In genomic region chr1:100539836-100540536, GRCh38 we compare ENCODE assay signal across 8 cellular contexts.
DNase-seq lines count a peak whose midpoint lies in the region; ATAC-seq and TF ChIP-seq lines count a peak whose summit lies in the region.

No MANE protein-coding gene starts in this region.

- H3K4me1 ChIP-seq in iPS-20b (ENCODE audit: insufficient read depth, low read length): no peaks in the 10 kb centered on the region; the same call in 1 of the 2 replicates

- H3K4me1 Mint-ChIP-seq in stimulated activated naive B cell treated with anti-CD40 and anti-IgM and Interleukin-4, amounts not matched to agents 10 μg/mL and 1 μg/mL and 100 μg/mL, for 72 hours: peaks cover 15 to 22% of the 10 kb centered on the region in 2 donors

- no peak overlapping the region for H3K27ac ChIP-seq in iPS-20b (ENCODE audit: low read length)

- H3K4me3 ChIP-seq in AG10803 (ENCODE audit: low read length) (peak overlapping the region; percentile 44), iPS-20b (ENCODE audit: low read length) (peak overlapping the region; percentile 54; the same call in 1 of the 2 replicates)

- no peak for TF ChIP-seq CTCF in AG10803 (conservative IDR thresholded peaks at IDR 0.05; ENCODE audit: low read length)
- no peak for TF ChIP-seq CTCF in GM20000 (IDR thresholded peaks at IDR 0.05; ENCODE audit: extremely low read depth, missing control alignments)

- no peaks in the 10 kb centered on the region for H3K9me3 Mint-ChIP-seq in stimulated activated naive B cell treated with anti-CD40 and anti-IgM and Interleukin-4, amounts not matched to agents 10 μg/mL and 1 μg/mL and 100 μg/mL, for 72 hours

- H3K27ac Mint-ChIP-seq in stimulated activated naive B cell treated with anti-CD40 and anti-IgM and Interleukin-4, amounts not matched to agents 10 μg/mL and 1 μg/mL and 100 μg/mL, for 72 hours: no peak overlapping the region

- no peaks in the 10 kb centered on the region for H3K36me3 Mint-ChIP-seq in stimulated activated naive B cell treated with anti-CD40 and anti-IgM and Interleukin-4, amounts not matched to agents 10 μg/mL and 1 μg/mL and 100 μg/mL, for 72 hours

- no peak overlapping the region for H3K9ac ChIP-seq in iPS-20b (ENCODE audit: low read depth, low read length)

- H3K27me3 ChIP-seq in iPS-20b (ENCODE audit: insufficient read depth, low read length): peaks cover 72% of the 10 kb centered on the region

- peaks cover 43 to 69% of the 10 kb centered on the region in 2 donors for H3K27me3 Mint-ChIP-seq in stimulated activated naive B cell treated with anti-CD40 and anti-IgM and Interleukin-4, amounts not matched to agents 10 μg/mL and 1 μg/mL and 100 μg/mL, for 72 hours

- H3K4me3 Mint-ChIP-seq in stimulated activated naive B cell treated with anti-CD40 and anti-IgM and Interleukin-4, amounts not matched to agents 10 μg/mL and 1 μg/mL and 100 μg/mL, for 72 hours: peak overlapping the region; percentile 42 to 80

- no peaks in the 10 kb centered on the region for H3K36me3 ChIP-seq in iPS-20b (ENCODE audit: insufficient read depth, low read depth, low read length)

- DNase-seq in AG10803 (ENCODE audit: low read depth) (peak; percentile 23), GM20000 (ENCODE audit: low spot score) (peak; percentile 53), amniotic epithelial cell (ENCODE audit: low read depth) (peak; percentile 24), cerebellar cortex (ENCODE audit: low spot score) (no peak)
- DNase-seq in stimulated activated naive B cell treated with anti-CD40 and anti-IgM and Interleukin-4, amounts not matched to agents 10 μg/mL and 1 μg/mL and 100 μg/mL, for 72 hours: no peak

- ATAC-seq in stimulated activated naive B cell treated with anti-CD40 and anti-IgM and Interleukin-4, amounts not matched to agents 10 μg/mL and 1 μg/mL and 100 μg/mL, for 72 hours (replicated peaks): peak; percentile 10 to 26
- ATAC-seq in GM21515 (IDR thresholded peaks at IDR 0.05; ENCODE audit: unreplicated experiment) (no peak), HG02623 (IDR thresholded peaks at IDR 0.05; ENCODE audit: unreplicated experiment) (no peak)

- no peaks in the 10 kb centered on the region for H3K9me3 ChIP-seq in iPS-20b (ENCODE audit: insufficient read depth, low read depth, low read length)

Comparison
In these comparisons a context has a peak if more than half of its experiments do, and no peak if none do; other contexts are left out.
1. DNase-seq: peak in AG10803 (single experiment), GM20000 (single experiment) and amniotic epithelial cell (single experiment); none in stimulated activated naive B cell treated with anti-CD40 and anti-IgM and Interleukin-4, amounts not matched to agents 10 μg/mL and 1 μg/mL and 100 μg/mL, for 72 hours (single experiment) and cerebellar cortex (single experiment).
2. ATAC-seq: peak in stimulated activated naive B cell treated with anti-CD40 and anti-IgM and Interleukin-4, amounts not matched to agents 10 μg/mL and 1 μg/mL and 100 μg/mL, for 72 hours (2 of 2); none in GM21515 (single experiment) and HG02623 (single experiment).